In the genomic region with DNA sequence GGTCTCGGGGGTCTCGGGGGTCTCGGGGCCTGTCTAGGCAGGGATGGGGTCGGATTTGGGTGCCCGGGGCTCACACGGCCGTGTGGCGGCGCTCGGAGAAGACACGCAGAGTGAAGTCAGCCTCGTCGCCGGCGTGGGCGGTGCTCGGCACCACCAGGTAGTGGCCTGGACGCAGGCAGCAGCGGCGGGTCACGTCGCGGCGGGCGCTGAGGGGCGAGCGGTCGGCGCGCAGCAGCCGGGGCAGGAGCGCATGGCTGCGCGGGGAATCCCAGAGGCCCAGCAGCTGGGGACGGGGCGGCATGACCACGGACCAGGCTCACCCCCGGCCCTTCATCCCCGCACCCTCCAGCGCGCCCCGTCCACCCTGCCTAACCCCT, we compare ENCODE assay signal across 8 cellular contexts. TPM values are rescaled to one million over a fixed set of nuclear protein-coding genes. Genes with fewer than 3 reads are reported as not detected.
A peak's percentile ranks its signal among the peaks of the same experiment; 100 is the strongest.
DNase-seq lines count a peak whose midpoint lies in the region; ATAC-seq, FAIRE-seq and TF ChIP-seq lines count a peak whose summit lies in the region.

No MANE protein-coding gene starts in this region.

- no peak for TF ChIP-seq POLR2A in GM12891 (IDR thresholded peaks at IDR 0.05; ENCODE audit: low read depth, low read length)

- peaks cover 9% of the 10 kb centered on the region for H3K27me3 Mint-ChIP-seq in activated naive CD8-positive, alpha-beta T cell treated with anti-CD3 and anti-CD28 coated beads for 36 hours

- no peaks in the 10 kb centered on the region for H3K9me3 ChIP-seq in iPS-15b (ENCODE audit: control insufficient read depth, insufficient read depth, low read length)

- no peaks in the 10 kb centered on the region for H3K9me3 Mint-ChIP-seq in activated naive CD8-positive, alpha-beta T cell treated with anti-CD3 and anti-CD28 coated beads for 36 hours

- H3K27me3 ChIP-seq in iPS-15b (ENCODE audit: control insufficient read depth, insufficient read depth, low read length): peaks cover 8% of the 10 kb centered on the region

- peaks cover 4% of the 10 kb centered on the region for H3K36me3 Mint-ChIP-seq in activated naive CD8-positive, alpha-beta T cell treated with anti-CD3 and anti-CD28 coated beads for 36 hours

- DNase-seq in GM12891 (ENCODE audit: insufficient read length, low spot score) (no peak), RKO (ENCODE audit: low spot score) (peak; percentile 75), mesenteric fat pad (ENCODE audit: low spot score) (no peak), SW 1271 (lab: John Stamatoyannopoulos, UW) (no peak)
- DNase-seq in activated naive CD8-positive, alpha-beta T cell treated with anti-CD3 and anti-CD28 coated beads for 36 hours: peak; percentile 78
- DNase-seq in stimulated activated CD4-positive, alpha-beta T cell treated with anti-CD3 and anti-CD28 coated beads, Interleukin-2, amount 100 ng/mL, for 24 hours: peak; percentile 64 to 71

- H3K9ac ChIP-seq in iPS-15b (ENCODE audit: low read depth, low read length): no peak overlapping the region

- peaks cover 28% of the 10 kb centered on the region for H3K4me1 Mint-ChIP-seq in activated naive CD8-positive, alpha-beta T cell treated with anti-CD3 and anti-CD28 coated beads for 36 hours

- H3K4me3 ChIP-seq in iPS-15b (ENCODE audit: low read depth, low read length): peak overlapping the region; percentile 52

- FAIRE-seq in GM12891 (lab: Jason Lieb, UNC): peak; percentile 94

- peaks cover 4% of the 10 kb centered on the region for H3K4me1 ChIP-seq in iPS-15b (ENCODE audit: control insufficient read depth, insufficient read depth, low read length)

- H3K27ac Mint-ChIP-seq in activated naive CD8-positive, alpha-beta T cell treated with anti-CD3 and anti-CD28 coated beads for 36 hours: no peak overlapping the region

- peak overlapping the region; percentile 62 for H3K4me3 Mint-ChIP-seq in activated naive CD8-positive, alpha-beta T cell treated with anti-CD3 and anti-CD28 coated beads for 36 hours

- ATAC-seq in HG03457 (IDR thresholded peaks at IDR 0.05; ENCODE audit: unreplicated experiment): no peak

- H3K36me3 ChIP-seq in iPS-15b (ENCODE audit: control insufficient read depth, insufficient read depth, low read length): no peaks in the 10 kb centered on the region

TF ChIP-seq in GM12891, 5 proteins besides CTCF, POLR2A, EP300 and RAD21:
- TF ChIP-seq POLR2AphosphoS5 (IDR thresholded peaks at IDR 0.05; ENCODE audit: low read depth, low read length) (no peak), POU2F2 (IDR thresholded peaks at IDR 0.05; ENCODE audit: low read depth, low read length) (no peak), PAX5 (IDR thresholded peaks at IDR 0.05; ENCODE audit: insufficient read depth, low read length, severe bottlenecking) (no peak), SPI1 (IDR thresholded peaks at IDR 0.05; ENCODE audit: low read depth, low read length) (no peak), TAF1 (IDR thresholded peaks at IDR 0.05; ENCODE audit: low read depth, low read length) (no peak)

RNA-seq across cellular contexts. Expression of a gene that starts 8.2 kb away (rescaled TPM):
- 5.3 TPM for polyA plus RNA-seq in GM12891 (2012; ENCODE audit: low read depth, missing spikeins)
- 1 to 10 TPM; 3.8 to 3.9 TPM for total RNA-seq in activated naive CD8-positive, alpha-beta T cell treated with anti-CD3 and anti-CD28 coated beads for 36 hours
- total RNA-seq in mesenteric fat pad: 1.3 TPM

RNA-seq across cellular contexts. Expression of a gene that starts 37.3 kb away (rescaled TPM):
- not detected for polyA plus RNA-seq in GM12891 (2012; ENCODE audit: low read depth, missing spikeins)
- not detected for total RNA-seq in activated naive CD8-positive, alpha-beta T cell treated with anti-CD3 and anti-CD28 coated beads for 36 hours
- total RNA-seq in mesenteric fat pad: not detected

RNA-seq across cellular contexts. Expression of a gene that starts 53.0 kb away (rescaled TPM):
- 0.51 TPM for polyA plus RNA-seq in GM12891 (2012; ENCODE audit: low read depth, missing spikeins)
- total RNA-seq in activated naive CD8-positive, alpha-beta T cell treated with anti-CD3 and anti-CD28 coated beads for 36 hours: not detected
- not detected for total RNA-seq in mesenteric fat pad

Comparison
In these comparisons a context has a peak if more than half of its experiments do, and no peak if none do; other contexts are left out.
1. DNase-seq: peak in RKO (single experiment), activated naive CD8-positive, alpha-beta T cell treated with anti-CD3 and anti-CD28 coated beads for 36 hours (single experiment) and stimulated activated CD4-positive, alpha-beta T cell treated with anti-CD3 and anti-CD28 coated beads, Interleukin-2, amount 100 ng/mL, for 24 hours (2 of 2); none in GM12891 (single experiment), mesenteric fat pad (single experiment) and SW 1271 (0 of 2).